Comparison of ENCODE assay signal across 7 cellular contexts in the genomic region with DNA sequence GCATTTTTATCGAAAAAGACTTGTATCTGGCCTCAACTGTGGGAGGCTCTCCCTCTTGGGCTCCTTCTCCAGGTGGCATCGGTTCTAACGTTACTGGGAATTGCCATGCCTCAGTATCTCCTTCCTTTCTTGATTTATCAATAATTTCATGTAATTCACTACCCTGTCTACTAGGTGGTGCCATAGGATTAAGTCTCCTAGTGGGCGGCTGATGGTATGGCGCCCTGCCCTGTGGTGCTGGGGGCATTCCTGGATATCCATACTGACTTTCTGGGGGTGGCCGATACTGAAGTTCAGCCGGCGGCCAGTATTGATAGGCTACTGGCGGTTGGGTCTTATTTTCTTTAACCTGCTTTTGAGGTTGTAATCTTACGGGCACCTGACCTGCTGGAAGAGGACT.
DNase-seq lines count a peak whose midpoint lies in the region; TF ChIP-seq lines count a peak whose summit lies in the region.
"Not testable (repeated sequence)": the region's sequence is repeated elsewhere in the genome, so short reads cannot be mapped to it uniquely, and the experiment has no call there.

No MANE protein-coding gene starts in this region.

- not testable (repeated sequence) for H3K18ac ChIP-seq in H9 (ENCODE audit: insufficient read length, low read depth, low read length)

- not testable (repeated sequence) for H3K4me2 ChIP-seq in H9 (ENCODE audit: insufficient read depth, insufficient read length, low read length); MM.1S (ENCODE audit: low read depth, low read length); neural progenitor cell

- not testable (repeated sequence) for H2AFZ ChIP-seq in H9 (ENCODE audit: low read length); MM.1S (ENCODE audit: low read length); neural progenitor cell (replicated peaks)

- H3K27ac Mint-ChIP-seq in Calu3 (ENCODE audit: unreplicated experiment); activated naive CD4-positive, alpha-beta T cell treated with anti-CD3 and anti-CD28 coated beads, Interleukin-2, amount 10 ng/mL, durations not matched to agents 7 days and 5 days; endodermal cell; neural progenitor cell: not testable (repeated sequence)
- peak overlapping the region in 1 of 3 experiments; percentile 79; a peak in 1 of 7 replicates for H3K27ac Mint-ChIP-seq in H9

- not testable (repeated sequence) for H3K14ac ChIP-seq in H9 (ENCODE audit: insufficient read depth, low read length)

- H3K79me2 ChIP-seq in H9 (ENCODE audit: insufficient read depth, low read length); MM.1S (ENCODE audit: low read length); neural progenitor cell (ENCODE audit: low read depth): not testable (repeated sequence)

- not testable (repeated sequence) for H3K23me2 ChIP-seq in H9 (ENCODE audit: insufficient read length, low read depth, low read length, poor library complexity, severe bottlenecking)

- H3K9me3 ChIP-seq in H9 (ENCODE audit: control insufficient read depth, low read depth, low read length); MM.1S (replicated peaks; ENCODE audit: insufficient read depth, low read length); endodermal cell (ENCODE audit: control insufficient read depth, low read length); neural progenitor cell (ENCODE audit: low read depth): not testable (repeated sequence)

- H3K36me3 ChIP-seq in MM.1S (replicated peaks; ENCODE audit: insufficient read depth, low read length); endodermal cell (ENCODE audit: control insufficient read depth, insufficient read depth, low read length); neural progenitor cell: not testable (repeated sequence)

- not testable (repeated sequence) for H3K56ac ChIP-seq in H9 (ENCODE audit: insufficient read length, low read depth, low read length)

- H2BK5ac ChIP-seq in H9 (ENCODE audit: insufficient read length, low read length): not testable (repeated sequence)

- H2BK12ac ChIP-seq in H9 (ENCODE audit: insufficient read length, low read depth, low read length): not testable (repeated sequence)

- H3K9ac ChIP-seq in H9 (ENCODE audit: extremely low read depth, insufficient read length, low read length); MM.1S (ENCODE audit: low read length); endodermal cell (ENCODE audit: extremely low read depth, low read length, poor library complexity, severe bottlenecking); neural progenitor cell: not testable (repeated sequence)

- H4K5ac ChIP-seq in H9 (ENCODE audit: insufficient read length, low read depth, low read length): not testable (repeated sequence)

- H2BK120ac ChIP-seq in H9 (ENCODE audit: low read depth, low read length, poor library complexity, severe bottlenecking): not testable (repeated sequence)

- H3K9me3 Mint-ChIP-seq in Calu3 (ENCODE audit: low read depth, unreplicated experiment); H9; activated naive CD4-positive, alpha-beta T cell treated with anti-CD3 and anti-CD28 coated beads, Interleukin-2, amount 10 ng/mL, durations not matched to agents 7 days and 5 days; endodermal cell; neural progenitor cell: not testable (repeated sequence)

- not testable (repeated sequence) for H3K36me3 Mint-ChIP-seq in Calu3 (ENCODE audit: insufficient read depth, unreplicated experiment); H9 (ENCODE audit: insufficient read depth in 1 of 3, low read depth in 3 of 3); activated naive CD4-positive, alpha-beta T cell treated with anti-CD3 and anti-CD28 coated beads, Interleukin-2, amount 10 ng/mL, durations not matched to agents 7 days and 5 days; endodermal cell (ENCODE audit: low read depth); neural progenitor cell

- H2BK15ac ChIP-seq in H9 (ENCODE audit: low read depth, low read length): not testable (repeated sequence)

- not testable (repeated sequence) for H3K4me3 Mint-ChIP-seq in Calu3 (ENCODE audit: low read depth, unreplicated experiment); activated naive CD4-positive, alpha-beta T cell treated with anti-CD3 and anti-CD28 coated beads, Interleukin-2, amount 10 ng/mL, durations not matched to agents 7 days and 5 days; endodermal cell; neural progenitor cell
- H3K4me3 Mint-ChIP-seq in H9: peak overlapping the region in 1 of 2 experiments; percentile 65; a peak in 2 of 5 replicates

- CTCF ChIA-PET in Calu3 (lab: Charles Lee); activated naive CD4-positive, alpha-beta T cell treated with anti-CD3 and anti-CD28 coated beads, Interleukin-2, amount 10 ng/mL, durations not matched to agents 7 days and 5 days (lab: Charles Lee): not testable (repeated sequence)

- not testable (repeated sequence) for H3K79me1 ChIP-seq in H9 (ENCODE audit: insufficient read depth, low read depth, low read length, poor library complexity, severe bottlenecking)

- WGBS in H9 (ENCODE audit: extremely low coverage, insufficient read length, low lambda C conversion rate): no CpG with 5 or more reads among the region's 10 CpGs
- WGBS in endodermal cell (ENCODE audit: insufficient coverage in 1 of 2, insufficient read length in 1 of 2), 2 experiments: 90% methylated on average over 7 of the region's 10 CpGs; no CpG with 5 or more reads in 1 of the 2 experiments

- H3K9me2 ChIP-seq in MM.1S (replicated peaks; ENCODE audit: insufficient read depth, low read length): not testable (repeated sequence)

- not testable (repeated sequence) for H3K23ac ChIP-seq in H9 (ENCODE audit: insufficient read length, low read depth, low read length)

- H3K4ac ChIP-seq in H9 (ENCODE audit: low read depth, low read length): not testable (repeated sequence)

- not testable (repeated sequence) for H3T11ph ChIP-seq in H9 (ENCODE audit: low read length)

- BruUV-seq in Calu3 (replicated peaks; lab: Mats Ljungman, UMichigan): not testable (repeated sequence)

- peak; percentile 44 for DNase-seq in Calu3
- not testable (repeated sequence) for DNase-seq in H9; MM.1S; endodermal cell; neural progenitor cell (ENCODE audit: low spot score)
- peak; percentile 26 for DNase-seq in activated CD4-positive, alpha-beta T cell treated with anti-CD3 and anti-CD28 coated beads for 48 hours
- DNase-seq in activated naive CD4-positive, alpha-beta T cell treated with anti-CD3 and anti-CD28 coated beads, Interleukin-2, amount 10 ng/mL, durations not matched to agents 7 days and 5 days: peak; percentile 22

- not testable (repeated sequence) for H4K8ac ChIP-seq in H9 (replicated peaks; ENCODE audit: insufficient read length, low read depth, low read length)

- H4K20me1 ChIP-seq in H9 (ENCODE audit: control insufficient read depth, insufficient read depth, insufficient read length); MM.1S (ENCODE audit: insufficient read depth, low read length); neural progenitor cell (ENCODE audit: low read depth): not testable (repeated sequence)

- intact Hi-C loops in Calu3 (cut with micrococcal nuclease; ENCODE audit: unreplicated experiment): not testable (repeated sequence)

- peak; percentile 43 for TF ChIP-seq CTCF in Calu3 (IDR thresholded peaks at IDR 0.05; ENCODE audit: unreplicated experiment)
- peak; percentile 49 for TF ChIP-seq CTCF in H9 (conservative IDR thresholded peaks at IDR 0.05)
- TF ChIP-seq CTCF in MM.1S (IDR thresholded peaks at IDR 0.05; ENCODE audit: low read length): peak; percentile 4; the same call in 1 of the 2 replicates
- TF ChIP-seq CTCF in endodermal cell (conservative IDR thresholded peaks at IDR 0.05): peak; percentile 64
- peak; percentile 34 for TF ChIP-seq CTCF in neural progenitor cell (IDR thresholded peaks at IDR 0.05)

- not testable (repeated sequence) for H3F3A ChIP-seq in MM.1S (ENCODE audit: insufficient read depth, low read length); neural progenitor cell (ENCODE audit: low read depth)

- not testable (repeated sequence) for H3K27ac ChIP-seq in H9 (ENCODE audit: insufficient read length, low read depth, low read length); MM.1S (ENCODE audit: low read length); endodermal cell (ENCODE audit: low read depth, low read length); neural progenitor cell

- H2AK5ac ChIP-seq in H9 (ENCODE audit: insufficient read length, low read length): not testable (repeated sequence)

- H3K4me3 ChIP-seq in MM.1S (ENCODE audit: low read length); endodermal cell (ENCODE audit: low read length); neural progenitor cell: not testable (repeated sequence)

- not testable (repeated sequence) for H3K4me1 ChIP-seq in H9 (ENCODE audit: insufficient read depth, low read length); MM.1S (ENCODE audit: low read length); endodermal cell (ENCODE audit: control insufficient read depth, insufficient read depth, low read length); neural progenitor cell

- not testable (repeated sequence) for H3K27me3 ChIP-seq in H9 (ENCODE audit: insufficient read depth, low read length); MM.1S (replicated peaks; ENCODE audit: insufficient read depth, low read length); endodermal cell (ENCODE audit: control insufficient read depth, insufficient read depth, low read length, poor library complexity, severe bottlenecking); neural progenitor cell

- H2BK20ac ChIP-seq in H9 (ENCODE audit: low read depth, low read length, poor library complexity, severe bottlenecking): not testable (repeated sequence)

- not testable (repeated sequence) for H3K27me3 Mint-ChIP-seq in Calu3 (ENCODE audit: unreplicated experiment); H9 (ENCODE audit: low read depth); activated naive CD4-positive, alpha-beta T cell treated with anti-CD3 and anti-CD28 coated beads, Interleukin-2, amount 10 ng/mL, durations not matched to agents 7 days and 5 days; endodermal cell (ENCODE audit: insufficient read depth); neural progenitor cell (ENCODE audit: insufficient read depth, low read depth)

- not testable (repeated sequence) for H3K4me1 Mint-ChIP-seq in Calu3 (ENCODE audit: low read depth, unreplicated experiment); activated naive CD4-positive, alpha-beta T cell treated with anti-CD3 and anti-CD28 coated beads, Interleukin-2, amount 10 ng/mL, durations not matched to agents 7 days and 5 days; endodermal cell; neural progenitor cell
- peaks cover 5 to 14% of the 10 kb centered on the region in 2 experiments; a peak in 3 of 4 replicates for H3K4me1 Mint-ChIP-seq in H9

- H4K91ac ChIP-seq in H9 (ENCODE audit: insufficient read length, low read depth, low read length): not testable (repeated sequence)

Comparison
In these comparisons a context has a peak if more than half of its experiments do, and no peak if none do; other contexts are left out.
1. CTCF ChIP-seq: peak in every context shown above with its lines; median percentile 64 in endodermal cell; 49 in H9; 43 in Calu3; 34 in neural progenitor cell; 4 in MM.1S.